ENCODE assay signal across 9 cellular contexts in the genomic region with DNA sequence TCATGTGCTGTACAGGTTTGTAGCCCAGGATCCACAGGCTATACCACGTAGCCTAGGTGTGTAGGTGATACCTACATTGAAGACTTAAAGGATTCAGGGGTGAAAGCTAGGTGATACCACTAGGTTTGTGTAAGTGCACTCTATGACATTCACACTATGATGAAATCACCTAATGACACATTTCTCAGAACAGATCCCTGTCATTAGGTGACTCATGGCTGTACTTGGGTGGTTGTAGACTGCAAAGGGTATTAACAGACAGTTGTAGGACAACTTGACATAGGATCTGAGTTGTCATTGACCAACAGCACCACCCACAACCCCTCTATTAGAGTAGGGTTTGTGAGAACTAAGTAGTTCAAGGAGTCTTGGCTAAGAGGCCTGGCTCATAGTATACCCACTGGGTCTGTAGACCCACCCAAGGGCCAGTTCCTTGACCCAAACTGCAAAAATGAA. TPM values are rescaled to one million over a fixed set of nuclear protein-coding genes. Genes with fewer than 3 reads are reported as not detected.
DNase-seq lines count a peak whose midpoint lies in the region; ATAC-seq and TF ChIP-seq lines count a peak whose summit lies in the region.
"Had no signal": no experiment of that assay in that cellular context is flagged by ENCODE, and none has a peak within 500 bp of the region (broad histone marks: within the 10 kb centered on the region; RNA-seq: fewer than 3 reads in every experiment).

No MANE protein-coding gene starts in this region.

- H3K9ac ChIP-seq in PC-3 (ENCODE audit: low read length), result no peak overlapping the region

- ATAC-seq in PC-3, result peak; percentile 64
- peak; percentile 99 for ATAC-seq in esophagus mucosa
- ATAC-seq in Right ventricle myocardium superior (ENCODE audit: poor library complexity), result no peak
- no peak for ATAC-seq in HG02885 (IDR thresholded peaks at IDR 0.05; ENCODE audit: poor library complexity, unreplicated experiment)

- CTCF ChIA-PET in PC-3 (lab: Charles Lee), result no interaction called here

- no peak overlapping the region for H3K4me2 ChIP-seq in PC-3 (ENCODE audit: low read length)

- H4K20me1 ChIP-seq in PC-3 (ENCODE audit: low read length), result no peaks in the 10 kb centered on the region

- H2AFZ ChIP-seq in PC-3 (ENCODE audit: low read length), result no peak overlapping the region

- H3F3A ChIP-seq in PC-3 (ENCODE audit: low read length, unreplicated experiment), result no peaks in the 10 kb centered on the region

- BruUV-seq in PC-3 (replicated peaks; lab: Mats Ljungman, UMichigan), result no TSS peak

- no peaks in the 10 kb centered on the region for H3K79me2 ChIP-seq in PC-3 (ENCODE audit: low read length)

- no peaks in the 10 kb centered on the region for H3K9me3 ChIP-seq in PC-3 (ENCODE audit: low read length)

- no peaks in the 10 kb centered on the region for H3K9me2 ChIP-seq in PC-3 (replicated peaks; ENCODE audit: low read length)

- H3K27me3 ChIP-seq in PC-3 (ENCODE audit: low read length), result no peaks in the 10 kb centered on the region

- no peaks in the 10 kb centered on the region for H3K4me1 ChIP-seq in PC-3 (ENCODE audit: insufficient read depth, low read length)

- DNase-seq in CD1c-positive myeloid dendritic cell (ENCODE audit: extremely low spot score) (peak; percentile 62), H4 (ENCODE audit: low spot score) (peak; percentile 36), PC-3 (peak; percentile 53), substantia nigra (lab: John Stamatoyannopoulos, UW) (no peak), Right ventricle myocardium superior (no peak), C1 segment of cervical spinal cord (lab: John Stamatoyannopoulos, UW) (no peak)
- DNase-seq: NCI-H446 treated with DMSO at 0.1 percent for 48 hours had no signal

- POLR2A ChIA-PET in PC-3 (lab: Charles Lee; ENCODE audit: unreplicated experiment), result no interaction called here

- H3K27ac ChIP-seq in PC-3 (ENCODE audit: low read length), result no peak overlapping the region
- H3K27ac ChIP-seq in substantia nigra (ENCODE audit: low read depth, low read length, poor library complexity, severe bottlenecking), result no peak overlapping the region

- no peaks in the 10 kb centered on the region for H3K36me3 ChIP-seq in PC-3 (ENCODE audit: low read depth, low read length)

- TF ChIP-seq CTCF in PC-3 (conservative IDR thresholded peaks at IDR 0.05; ENCODE audit: low read depth, low read length), result no peak

- intact Hi-C loops in PC-3 (cut with micrococcal nuclease), result no loop called here
- intact Hi-C loops in Right ventricle myocardium superior (cut with DNase I), result no loop called here

- H3K4me3 ChIP-seq in PC-3 (ENCODE audit: low read length), result no peak overlapping the region

RNA-seq across cellular contexts. Expression of a gene that starts 27.7 kb away (rescaled TPM):
- 15.2 and 26.6 TPM in 2 replicates for total RNA-seq in H4 (2014; rRNA removed; shearing (Covaris generic))
- 42.0 and 61.0 TPM in 2 replicates for total RNA-seq in PC-3 (2014; rRNA removed)
- total RNA-seq in esophagus mucosa, result 20.9 TPM
- total RNA-seq in Right ventricle myocardium superior, result 25.4 TPM

RNA-seq across cellular contexts. Expression of a gene that starts 56.5 kb away (rescaled TPM):
- 34.6 and 43.0 TPM in 2 replicates for total RNA-seq in H4 (2014; rRNA removed; shearing (Covaris generic))
- total RNA-seq in PC-3 (2014; rRNA removed) (26.0 and 53.4 TPM in 2 replicates), esophagus mucosa (9.7 TPM), Right ventricle myocardium superior (0.27 TPM)

RNA-seq across cellular contexts. Expression of a gene that starts 56.5 kb away (rescaled TPM):
- 6.9 and 9.7 TPM in 2 replicates for total RNA-seq in H4 (2014; rRNA removed; shearing (Covaris generic))
- total RNA-seq in PC-3 (2014; rRNA removed) (7.5 and 8.6 TPM in 2 replicates), esophagus mucosa (8.2 TPM), Right ventricle myocardium superior (7.9 TPM)

Comparison
In these comparisons a context has a peak if more than half of its experiments do, and no peak if none do; other contexts are left out.
1. DNase-seq: peak in CD1c-positive myeloid dendritic cell (single experiment), H4 (single experiment) and PC-3 (single experiment); none in substantia nigra (0 of 49), Right ventricle myocardium superior (single experiment) and C1 segment of cervical spinal cord (0 of 14).
2. ATAC-seq: peak in PC-3 (single experiment) and esophagus mucosa (single experiment); none in Right ventricle myocardium superior (single experiment) and HG02885 (single experiment).